1 cellular context compared by ENCODE assay signal in the genomic region with DNA sequence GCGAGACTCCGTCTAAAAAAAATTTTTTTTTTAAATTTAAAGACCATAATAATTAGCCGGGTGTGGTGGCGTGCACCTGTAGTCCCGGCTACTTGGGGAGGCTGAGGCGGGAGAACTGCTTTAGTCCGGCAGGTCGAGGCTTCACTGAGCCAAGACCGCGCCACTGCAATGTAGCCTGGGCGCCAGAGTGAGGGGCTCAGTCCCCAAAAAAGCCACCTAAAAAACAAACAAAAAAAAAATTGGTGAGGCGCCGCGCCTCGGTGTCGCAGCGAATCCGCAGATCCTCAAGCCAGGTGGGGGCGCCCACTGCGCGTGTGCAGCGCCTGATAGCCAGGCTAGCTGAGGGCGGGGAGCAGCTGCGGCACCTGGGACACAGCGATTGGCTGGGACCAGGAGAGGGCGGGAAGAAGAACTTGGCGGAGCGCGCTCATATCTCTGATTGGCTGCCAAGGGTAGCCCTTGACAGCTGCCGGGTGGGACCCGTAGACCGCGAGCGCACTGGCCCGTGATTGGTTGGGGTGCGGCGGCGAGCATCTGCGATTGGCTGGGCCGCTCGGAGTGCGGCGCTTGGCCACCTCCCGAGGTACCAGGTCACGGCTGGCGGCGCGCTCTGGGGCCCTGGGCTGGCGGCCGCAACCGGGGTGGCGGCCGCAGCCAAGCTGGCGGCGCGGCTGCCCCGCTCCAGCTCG.
TF ChIP-seq lines count a peak whose summit lies in the region.

No MANE protein-coding gene starts in this region.

TF ChIP-seq in K562, 482 proteins besides CTCF, POLR2A, EP300 and RAD21 (continued from another document and continues in another):
- TF ChIP-seq DEAF1 (CRISPR knock-in tag; IDR thresholded peaks at IDR 0.05) = peak; percentile 90
- TF ChIP-seq ESRRA (IDR thresholded peaks at IDR 0.05; ENCODE audit: borderline replicate concordance, low read depth) = peak; percentile 81; the same call in 1 of the 2 replicates
- no peak for TF ChIP-seq SAFB2 (IDR thresholded peaks at IDR 0.05; ENCODE audit: borderline replicate concordance, low read depth, low read length, severe bottlenecking)
- TF ChIP-seq CTBP1 (IDR thresholded peaks at IDR 0.05; ENCODE audit: borderline replicate concordance) = peak; percentile 100
- no peak for TF ChIP-seq ZKSCAN8 (CRISPR knock-in tag; IDR thresholded peaks at IDR 0.05)
- TF ChIP-seq E2F1 (CRISPR knock-in tag; IDR thresholded peaks at IDR 0.05) = peak; percentile 78
- TF ChIP-seq ZNF197 (CRISPR knock-in tag; IDR thresholded peaks at IDR 0.05; ENCODE audit: low read depth) = no peak
- TF ChIP-seq MYNN (IDR thresholded peaks at IDR 0.05) = no peak
- TF ChIP-seq MYNN (CRISPR knock-in tag; IDR thresholded peaks at IDR 0.05) = no peak
- TF ChIP-seq, protein P1, sequence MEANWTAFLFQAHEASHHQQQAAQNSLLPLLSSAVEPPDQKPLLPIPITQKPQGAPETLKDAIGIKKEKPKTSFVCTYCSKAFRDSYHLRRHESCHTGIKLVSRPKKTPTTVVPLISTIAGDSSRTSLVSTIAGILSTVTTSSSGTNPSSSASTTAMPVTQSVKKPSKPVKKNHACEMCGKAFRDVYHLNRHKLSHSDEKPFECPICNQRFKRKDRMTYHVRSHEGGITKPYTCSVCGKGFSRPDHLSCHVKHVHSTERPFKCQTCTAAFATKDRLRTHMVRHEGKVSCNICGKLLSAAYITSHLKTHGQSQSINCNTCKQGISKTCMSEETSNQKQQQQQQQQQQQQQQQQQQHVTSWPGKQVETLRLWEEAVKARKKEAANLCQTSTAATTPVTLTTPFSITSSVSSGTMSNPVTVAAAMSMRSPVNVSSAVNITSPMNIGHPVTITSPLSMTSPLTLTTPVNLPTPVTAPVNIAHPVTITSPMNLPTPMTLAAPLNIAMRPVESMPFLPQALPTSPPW (CRISPR knock-in tag; IDR thresholded peaks at IDR 0.05) = peak; percentile 22
- TF ChIP-seq, protein P2, sequence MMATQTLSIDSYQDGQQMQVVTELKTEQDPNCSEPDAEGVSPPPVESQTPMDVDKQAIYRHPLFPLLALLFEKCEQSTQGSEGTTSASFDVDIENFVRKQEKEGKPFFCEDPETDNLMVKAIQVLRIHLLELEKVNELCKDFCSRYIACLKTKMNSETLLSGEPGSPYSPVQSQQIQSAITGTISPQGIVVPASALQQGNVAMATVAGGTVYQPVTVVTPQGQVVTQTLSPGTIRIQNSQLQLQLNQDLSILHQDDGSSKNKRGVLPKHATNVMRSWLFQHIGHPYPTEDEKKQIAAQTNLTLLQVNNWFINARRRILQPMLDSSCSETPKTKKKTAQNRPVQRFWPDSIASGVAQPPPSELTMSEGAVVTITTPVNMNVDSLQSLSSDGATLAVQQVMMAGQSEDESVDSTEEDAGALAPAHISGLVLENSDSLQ (IDR thresholded peaks at IDR 0.05) = peak; percentile 98
- TF ChIP-seq ARID2 (IDR thresholded peaks at IDR 0.05) = peak; percentile 83
- TF ChIP-seq NFXL1 (CRISPR knock-in tag; IDR thresholded peaks at IDR 0.05) = no peak
- no peak for TF ChIP-seq KDM5B (IDR thresholded peaks at IDR 0.05; ENCODE audit: insufficient replicate concordance, low read depth, low read length)
- TF ChIP-seq POLR3A (IDR thresholded peaks at IDR 0.05; ENCODE audit: borderline replicate concordance, extremely low read depth, insufficient read depth, insufficient read length) = no peak
- TF ChIP-seq ETV5 (CRISPR knock-in tag; IDR thresholded peaks at IDR 0.05; ENCODE audit: low read depth) = no peak
- TF ChIP-seq FOS (IDR thresholded peaks at IDR 0.05; ENCODE audit: extremely low read depth, insufficient read length) = peak; percentile 99
- TF ChIP-seq ZNF41 (CRISPR knock-in tag; conservative IDR thresholded peaks at IDR 0.05) = no peak
- TF ChIP-seq SP2 (IDR thresholded peaks at IDR 0.05; ENCODE audit: extremely low read depth, low read depth, low read length, poor library complexity, severe bottlenecking) = peak; percentile 81
- no peak for TF ChIP-seq GTF2F1 (IDR thresholded peaks at IDR 0.05; ENCODE audit: low read depth, low read length)
- TF ChIP-seq TBL1XR1 (IDR thresholded peaks at IDR 0.05; ENCODE audit: low read length in 2 of 2) = 0 out of 4 replicates have a peak, but pooled peaks of 1 of the 2 experiments have one; percentile 34
- TF ChIP-seq CEBPZ (IDR thresholded peaks at IDR 0.05; ENCODE audit: borderline replicate concordance, low read depth, low read length) = peak; percentile 61; the same call in 1 of the 2 replicates
- peak; percentile 57 for TF ChIP-seq MYC (IDR thresholded peaks at IDR 0.05; ENCODE audit: low read depth, low read length)
- TF ChIP-seq MYC (CRISPR knock-in tag; IDR thresholded peaks at IDR 0.05; ENCODE audit: borderline replicate concordance, low read depth) = no peak
- TF ChIP-seq CTCFL (IDR thresholded peaks at IDR 0.05; ENCODE audit: borderline replicate concordance, insufficient read depth, low read depth, low read length, poor library complexity, severe bottlenecking) = peak; percentile 66
- TF ChIP-seq, protein P3, sequence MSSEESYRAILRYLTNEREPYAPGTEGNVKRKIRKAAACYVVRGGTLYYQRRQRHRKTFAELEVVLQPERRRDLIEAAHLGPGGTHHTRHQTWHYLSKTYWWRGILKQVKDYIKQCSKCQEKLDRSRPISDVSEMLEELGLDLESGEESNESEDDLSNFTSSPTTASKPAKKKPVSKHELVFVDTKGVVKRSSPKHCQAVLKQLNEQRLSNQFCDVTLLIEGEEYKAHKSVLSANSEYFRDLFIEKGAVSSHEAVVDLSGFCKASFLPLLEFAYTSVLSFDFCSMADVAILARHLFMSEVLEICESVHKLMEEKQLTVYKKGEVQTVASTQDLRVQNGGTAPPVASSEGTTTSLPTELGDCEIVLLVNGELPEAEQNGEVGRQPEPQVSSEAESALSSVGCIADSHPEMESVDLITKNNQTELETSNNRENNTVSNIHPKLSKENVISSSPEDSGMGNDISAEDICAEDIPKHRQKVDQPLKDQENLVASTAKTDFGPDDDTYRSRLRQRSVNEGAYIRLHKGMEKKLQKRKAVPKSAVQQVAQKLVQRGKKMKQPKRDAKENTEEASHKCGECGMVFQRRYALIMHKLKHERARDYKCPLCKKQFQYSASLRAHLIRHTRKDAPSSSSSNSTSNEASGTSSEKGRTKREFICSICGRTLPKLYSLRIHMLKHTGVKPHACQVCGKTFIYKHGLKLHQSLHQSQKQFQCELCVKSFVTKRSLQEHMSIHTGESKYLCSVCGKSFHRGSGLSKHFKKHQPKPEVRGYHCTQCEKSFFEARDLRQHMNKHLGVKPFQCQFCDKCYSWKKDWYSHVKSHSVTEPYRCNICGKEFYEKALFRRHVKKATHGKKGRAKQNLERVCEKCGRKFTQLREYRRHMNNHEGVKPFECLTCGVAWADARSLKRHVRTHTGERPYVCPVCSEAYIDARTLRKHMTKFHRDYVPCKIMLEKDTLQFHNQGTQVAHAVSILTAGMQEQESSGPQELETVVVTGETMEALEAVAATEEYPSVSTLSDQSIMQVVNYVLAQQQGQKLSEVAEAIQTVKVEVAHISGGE (CRISPR knock-in tag; IDR thresholded peaks at IDR 0.05) = no peak
- no peak for TF ChIP-seq ZBTB8A (IDR thresholded peaks at IDR 0.05; ENCODE audit: partially characterized antibody)
- TF ChIP-seq SMC3 (conservative IDR thresholded peaks at IDR 0.05; ENCODE audit: insufficient read depth, low read depth, low read length) = peak; percentile 73
- no peak for TF ChIP-seq NR4A1 (CRISPR knock-in tag; IDR thresholded peaks at IDR 0.05)
- no peak for TF ChIP-seq NR4A1 (tag; IDR thresholded peaks at IDR 0.05)
- TF ChIP-seq ZNF165 (CRISPR knock-in tag; IDR thresholded peaks at IDR 0.05; ENCODE audit: borderline replicate concordance) = no peak
- no peak for TF ChIP-seq KDM2B (CRISPR knock-in tag; IDR thresholded peaks at IDR 0.05)
- 0 out of 4 replicates have a peak, but pooled peaks of 1 of the 2 experiments have one; percentile 23 for TF ChIP-seq KDM4B (IDR thresholded peaks at IDR 0.05; ENCODE audit: borderline replicate concordance in 2 of 2, low read depth in 1 of 2)
- TF ChIP-seq CHD2 (IDR thresholded peaks at IDR 0.05; ENCODE audit: low read depth, low read length) = peak; percentile 91
- peak; percentile 87 for TF ChIP-seq CXXC5 (CRISPR knock-in tag; IDR thresholded peaks at IDR 0.05)
- TF ChIP-seq STAT6 (CRISPR knock-in tag; IDR thresholded peaks at IDR 0.05) = no peak
- TF ChIP-seq YY1 (IDR thresholded peaks at IDR 0.05; ENCODE audit: borderline replicate concordance in 1 of 3, control insufficient read depth in 1 of 3, extremely low read depth in 1 of 3, insufficient read depth in 3 of 3, insufficient read length in 1 of 3, insufficient replicate concordance in 2 of 3, low read depth in 1 of 3, low read length in 2 of 3) = peak in 2 of 3 experiments; percentile 22 to 27
- TF ChIP-seq E2F3 (CRISPR knock-in tag; IDR thresholded peaks at IDR 0.05) = no peak
- peak; percentile 78 for TF ChIP-seq ATF7 (IDR thresholded peaks at IDR 0.05)
- TF ChIP-seq NBN (IDR thresholded peaks at IDR 0.05; ENCODE audit: low read depth) = peak; percentile 74
